Comparison of ENCODE assay signal across 12 cellular contexts in the genomic region with DNA sequence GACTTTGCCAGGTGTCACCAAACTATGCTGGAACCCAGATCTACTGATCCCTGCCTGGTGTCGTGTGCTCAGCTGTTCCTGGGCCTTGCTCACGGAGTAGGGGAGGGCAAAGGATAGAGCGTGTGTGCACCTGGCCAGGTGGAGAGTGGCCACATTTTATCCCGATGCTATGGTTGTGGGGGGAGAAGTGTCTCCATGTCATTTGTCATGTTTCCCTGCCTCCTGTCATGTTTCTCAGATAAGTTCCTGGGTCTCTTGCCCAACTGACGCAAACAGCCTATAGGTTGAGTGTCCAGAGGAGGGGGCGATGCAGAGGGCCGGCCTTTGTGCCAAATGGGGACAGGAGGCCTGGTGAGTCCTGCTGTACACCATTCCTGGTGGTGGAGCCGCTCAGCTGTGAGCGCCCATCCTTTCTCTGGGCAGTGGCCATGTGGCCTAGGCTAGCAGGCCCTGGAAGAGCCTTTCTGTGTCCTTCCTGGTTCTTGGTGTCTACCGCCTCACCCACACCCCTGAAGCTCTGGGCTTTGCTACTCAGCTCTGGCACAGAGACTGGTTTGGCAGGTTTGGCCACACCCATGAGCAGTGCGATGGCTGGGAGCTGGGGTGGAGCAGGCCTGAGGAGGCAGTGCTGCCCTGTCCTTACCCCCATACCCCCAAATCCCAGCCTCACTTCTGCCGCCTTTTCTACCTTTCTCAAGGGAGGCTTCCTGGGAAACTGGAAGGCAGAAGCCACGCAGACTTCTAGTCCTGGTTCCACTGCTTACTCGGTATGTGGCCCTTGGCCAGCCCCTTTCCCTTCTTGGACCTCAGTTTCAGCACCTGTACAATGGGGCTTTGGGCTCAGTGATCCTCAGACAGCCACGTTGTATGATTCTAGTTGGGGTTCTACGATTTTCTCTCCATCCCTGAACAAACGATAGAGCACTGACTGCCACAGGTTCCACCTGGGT. TPM values are rescaled to one million over a fixed set of nuclear protein-coding genes. Genes with fewer than 3 reads are reported as not detected.
DNase-seq lines count a peak whose midpoint lies in the region; FAIRE-seq and TF ChIP-seq lines count a peak whose summit lies in the region.
"Had no signal": no experiment of that assay in that cellular context is flagged by ENCODE, and none has a peak within 500 bp of the region (broad histone marks: within the 10 kb centered on the region; RNA-seq: fewer than 3 reads in every experiment).

No MANE protein-coding gene starts in this region.

- WGBS in suprapubic skin = 66% methylated on average over 14 of the region's 17 CpGs

- H3K79me2 ChIP-seq in Karpas-422 (ENCODE audit: low read length) = no peaks in the 10 kb centered on the region

- FAIRE-seq in kidney (lab: Jason Lieb, UNC) (no peak), GM12892 (lab: Jason Lieb, UNC) (no peak)

- no peak overlapping the region for H2AFZ ChIP-seq in Karpas-422 (ENCODE audit: low read length)

- TF ChIP-seq CTCF in Peyer's patch (IDR thresholded peaks at IDR 0.05) = no peak
- TF ChIP-seq CTCF in kidney (IDR thresholded peaks at IDR 0.05; ENCODE audit: borderline replicate concordance, extremely low read depth, insufficient read depth) = no peak
- TF ChIP-seq CTCF in suprapubic skin (IDR thresholded peaks at IDR 0.05) = no peak

- H3K9me3 ChIP-seq in Karpas-422 (ENCODE audit: low read length) = no peaks in the 10 kb centered on the region
- H3K9me3 ChIP-seq in Peyer's patch = no peaks in the 10 kb centered on the region
- no peaks in the 10 kb centered on the region for H3K9me3 ChIP-seq in kidney (ENCODE audit: control insufficient read depth in 1 of 2, low read length in 2 of 2)
- no peaks in the 10 kb centered on the region for H3K9me3 ChIP-seq in suprapubic skin

- DNase-seq in Karpas-422 (peak; percentile 37), Peyer's patch (peak in 2 of 3 donors; percentile 84 to 85), kidney (peak; percentile 92), suprapubic skin (ENCODE audit: low spot score in 2 of 2) (peak in 1 of 2 donors; percentile 76), GM12892 (ENCODE audit: insufficient read length) (no peak), AML-193 (lab: John Stamatoyannopoulos, UW) (no peak), SKM-1 treated with dmso at 0.1 percent for 144 hours (lab: John Stamatoyannopoulos, UW; ENCODE audit: unreplicated experiment) (no peak)
- DNase-seq: activated naive CD8-positive, alpha-beta T cell treated with anti-CD3 and anti-CD28 coated beads, Interleukin-2, amount 10 ng/mL, durations not matched to agents 7 days and 5 days; CD4-positive, alpha-beta T cell; naive B cell; retina; stimulated activated CD4-positive, alpha-beta T cell treated with anti-CD3 and anti-CD28 coated beads, Interleukin-4, amount 100 ng/mL, for 24 hours had no signal

- H4K20me1 ChIP-seq in Karpas-422 (ENCODE audit: insufficient read depth, low read depth, low read length) = no peaks in the 10 kb centered on the region

- no peak overlapping the region for H3K4me2 ChIP-seq in Karpas-422 (ENCODE audit: low read depth, low read length, poor library complexity, severe bottlenecking)

- H3K36me3 ChIP-seq in Karpas-422 (ENCODE audit: insufficient read depth, low read length) = no peaks in the 10 kb centered on the region
- no peaks in the 10 kb centered on the region for H3K36me3 ChIP-seq in Peyer's patch
- peaks cover 0 to 4% of the 10 kb centered on the region in 2 donors for H3K36me3 ChIP-seq in kidney (ENCODE audit: control insufficient read depth in 1 of 2, insufficient read depth in 2 of 2, low read length in 2 of 2)
- H3K36me3 ChIP-seq in suprapubic skin = no peaks in the 10 kb centered on the region

- H3K9me2 ChIP-seq in Karpas-422 (replicated peaks; ENCODE audit: insufficient read depth, low read length) = no peaks in the 10 kb centered on the region

- intact Hi-C loops in kidney (cut with DNase I) = no loop called here

- TF ChIP-seq POLR2A in Peyer's patch (IDR thresholded peaks at IDR 0.05) (no peak), suprapubic skin (IDR thresholded peaks at IDR 0.05) (no peak), GM12892 (IDR thresholded peaks at IDR 0.05; ENCODE audit: low read depth, low read length) (no peak)

- H3K27ac ChIP-seq in Karpas-422 (ENCODE audit: low read length) (no peak overlapping the region), Peyer's patch (peak overlapping the region in 3 of 4 donors; percentile 28 to 76 (median 39)), kidney (ENCODE audit: low read depth in 2 of 2, low read length in 2 of 2) (peak overlapping the region; percentile 54 to 78), suprapubic skin (peak overlapping the region; percentile 78)

- no peaks in the 10 kb centered on the region for H3K27me3 ChIP-seq in Karpas-422 (ENCODE audit: low read length)
- no peaks in the 10 kb centered on the region for H3K27me3 ChIP-seq in Peyer's patch
- H3K27me3 ChIP-seq in suprapubic skin = no peaks in the 10 kb centered on the region

- H3K4me1 ChIP-seq in Karpas-422 (ENCODE audit: low read length) (peaks cover 21% of the 10 kb centered on the region), Peyer's patch (peaks cover 0 to 23% (median 1%) of the 10 kb centered on the region in 4 donors), kidney (ENCODE audit: control insufficient read depth in 1 of 2, insufficient read depth in 1 of 2, low read depth in 1 of 2, low read length in 2 of 2) (peaks cover 0 to 9% of the 10 kb centered on the region in 2 donors), suprapubic skin (peaks cover 20% of the 10 kb centered on the region)

- H3K4me3 ChIP-seq in Karpas-422 (ENCODE audit: low read length) = no peak overlapping the region
- H3K4me3 ChIP-seq in Peyer's patch = no peak overlapping the region
- H3K4me3 ChIP-seq in kidney (ENCODE audit: low read length in 2 of 2) = no peak overlapping the region
- no peak overlapping the region for H3K4me3 ChIP-seq in suprapubic skin

- H3K9ac ChIP-seq in Karpas-422 (ENCODE audit: low read length) (no peak overlapping the region), kidney (ENCODE audit: low read length in 2 of 2) (no peak overlapping the region)

- no peak for TF ChIP-seq EP300 in suprapubic skin (IDR thresholded peaks at IDR 0.05)

RNA-seq across cellular contexts. Expression of gene EPB41L1, which starts 32.3 kb away (rescaled TPM):
- total RNA-seq in Karpas-422 (2014; rRNA removed; shearing (Covaris generic); ENCODE audit: low replicate concordance) = 5.9 and 10.6 TPM in 2 replicates
- total RNA-seq in Peyer's patch (100 to 1,000 TPM in 1 of 4 donors, 10 to 100 TPM in 3; 23.1 to 104 (median 57.2) TPM), kidney (230 TPM), suprapubic skin (10 to 100 TPM; 14.3 to 27.9 (median 21.4) TPM)
- polyA plus RNA-seq in kidney (ENCODE audit: insufficient read depth, low read depth, low replicate concordance) = 53.2 TPM
- 0.70 TPM for polyA plus RNA-seq in GM12892 (2012; ENCODE audit: missing spikeins)

Comparison
In these comparisons a context has a peak if more than half of its experiments do, and no peak if none do; other contexts are left out.
1. DNase-seq: peak in Karpas-422 (single experiment), Peyer's patch (2 of 3) and kidney (single experiment); none in GM12892 (single experiment), AML-193 (0 of 2) and SKM-1 treated with dmso at 0.1 percent for 144 hours (single experiment).